Comparison of ENCODE assay signal across 25 cellular contexts in genomic region chr10:11282156-11282555, GRCh38.
A peak's percentile ranks its signal among the peaks of the same experiment; 100 is the strongest.
DNase-seq lines count a peak whose midpoint lies in the region; ATAC-seq and TF ChIP-seq lines count a peak whose summit lies in the region.
"Had no signal": no experiment of that assay in that cellular context is flagged by ENCODE, and none has a peak within 500 bp of the region (broad histone marks: within the 10 kb centered on the region; RNA-seq: fewer than 3 reads in every experiment).

No MANE protein-coding gene starts in this region.

- no peak for DNase-seq in activated CD4-positive, alpha-beta T cell treated with anti-CD3 and anti-CD28 coated beads, Interleukin-2, amount 10 ng/mL, durations not matched to agents 7 days and 5 days
- no peak for DNase-seq in activated CD4-positive, alpha-beta T cell treated with anti-CD3 and anti-CD28 coated beads, Interleukin-2, amount 50 U/mL, for 1 hour
- DNase-seq in CD14-positive monocyte (ENCODE audit: low spot score), result no peak
- no peak for DNase-seq in activated CD8-positive, alpha-beta T cell treated with anti-CD3 and anti-CD28 coated beads, Interleukin-2, amount 10 ng/mL, durations not matched to agents 7 days and 5 days
- no peak for DNase-seq in mucosa of descending colon
- no peak for DNase-seq in GM03348 (ENCODE audit: low spot score)
- DNase-seq: 8988T; activated CD4-positive, alpha-beta T cell treated with anti-CD3 and anti-CD28 coated beads for 4 hours; CD8-positive, alpha-beta memory T cell; effector CD8-positive, alpha-beta T cell; H9; IMR-90; lower lobe of right lung; NCI-H1048; NCI-H1694 treated with DMSO at 0.1 percent for 48 hours; RPMI8226; SK-N-SH; spleen; uterus had no signal

- no peak for ATAC-seq in activated CD8-positive, alpha-beta T cell treated with anti-CD3 and anti-CD28 coated beads, Interleukin-2, amount 10 ng/mL, durations not matched to agents 7 days and 5 days
- ATAC-seq in mucosa of descending colon, result peak; percentile 32
- no peak for ATAC-seq in GM19395 (IDR thresholded peaks at IDR 0.05; ENCODE audit: unreplicated experiment)
- ATAC-seq in GM21717 (IDR thresholded peaks at IDR 0.05; ENCODE audit: unreplicated experiment), result no peak
- ATAC-seq: activated T-helper 17 cell treated with anti-CD3 and anti-CD28 coated beads, Interleukin-2, amount 50 U/mL, for 72 hours had no signal

- peaks cover 4% of the 10 kb centered on the region for H3K4me1 Mint-ChIP-seq in activated CD4-positive, alpha-beta T cell treated with anti-CD3 and anti-CD28 coated beads, Interleukin-2, amount 10 ng/mL, durations not matched to agents 7 days and 5 days
- peaks cover 31% of the 10 kb centered on the region for H3K4me1 Mint-ChIP-seq in CD14-positive monocyte
- H3K4me1 Mint-ChIP-seq in activated CD8-positive, alpha-beta T cell treated with anti-CD3 and anti-CD28 coated beads, Interleukin-2, amount 10 ng/mL, durations not matched to agents 7 days and 5 days (ENCODE audit: low read depth), result peaks cover 7% of the 10 kb centered on the region

- POLR2A ChIA-PET in activated CD4-positive, alpha-beta T cell treated with anti-CD3 and anti-CD28 coated beads, Interleukin-2, amount 10 ng/mL, durations not matched to agents 7 days and 5 days (lab: Charles Lee), result no interaction called here
- POLR2A ChIA-PET in activated CD8-positive, alpha-beta T cell treated with anti-CD3 and anti-CD28 coated beads, Interleukin-2, amount 10 ng/mL, durations not matched to agents 7 days and 5 days (lab: Charles Lee), result no interaction called here

- no peaks in the 10 kb centered on the region for H3K9me3 ChIP-seq in mucosa of descending colon
- H3K9me3 ChIP-seq: breast epithelium, lower lobe of right lung, SK-N-SH, spleen, suprapubic skin, uterus had no signal

- H3K4me3 ChIP-seq in mucosa of descending colon, result no peak overlapping the region
- H3K4me3 ChIP-seq: breast epithelium, lower lobe of right lung, spleen, suprapubic skin, uterus had no signal

- no peak overlapping the region for H3K4me3 Mint-ChIP-seq in activated CD4-positive, alpha-beta T cell treated with anti-CD3 and anti-CD28 coated beads, Interleukin-2, amount 10 ng/mL, durations not matched to agents 7 days and 5 days
- H3K4me3 Mint-ChIP-seq in CD14-positive monocyte, result no peak overlapping the region
- no peak overlapping the region for H3K4me3 Mint-ChIP-seq in activated CD8-positive, alpha-beta T cell treated with anti-CD3 and anti-CD28 coated beads, Interleukin-2, amount 10 ng/mL, durations not matched to agents 7 days and 5 days
- H3K4me3 Mint-ChIP-seq: activated T-helper 17 cell treated with anti-CD3 and anti-CD28 coated beads, Interleukin-2, amount 50 U/mL, for 72 hours; H9 had no signal

- TF ChIP-seq CTCF in CD14-positive monocyte (IDR thresholded peaks at IDR 0.05) (no peak), mucosa of descending colon (IDR thresholded peaks at IDR 0.05) (no peak)

- peak overlapping the region; percentile 25 for H3K27ac Mint-ChIP-seq in activated CD4-positive, alpha-beta T cell treated with anti-CD3 and anti-CD28 coated beads, Interleukin-2, amount 10 ng/mL, durations not matched to agents 7 days and 5 days
- H3K27ac Mint-ChIP-seq in CD14-positive monocyte, result peak overlapping the region in 5 of 7 donors; percentile 12 to 75 (median 32)
- H3K27ac Mint-ChIP-seq in activated CD8-positive, alpha-beta T cell treated with anti-CD3 and anti-CD28 coated beads, Interleukin-2, amount 10 ng/mL, durations not matched to agents 7 days and 5 days, result peak overlapping the region; percentile 43
- H3K27ac Mint-ChIP-seq: activated T-helper 17 cell treated with anti-CD3 and anti-CD28 coated beads, Interleukin-2, amount 50 U/mL, for 72 hours; H9 had no signal

- no peaks in the 10 kb centered on the region for H3K9me3 Mint-ChIP-seq in activated CD4-positive, alpha-beta T cell treated with anti-CD3 and anti-CD28 coated beads, Interleukin-2, amount 10 ng/mL, durations not matched to agents 7 days and 5 days
- no peaks in the 10 kb centered on the region for H3K9me3 Mint-ChIP-seq in CD14-positive monocyte
- no peaks in the 10 kb centered on the region for H3K9me3 Mint-ChIP-seq in activated CD8-positive, alpha-beta T cell treated with anti-CD3 and anti-CD28 coated beads, Interleukin-2, amount 10 ng/mL, durations not matched to agents 7 days and 5 days (ENCODE audit: insufficient read depth)
- H3K9me3 Mint-ChIP-seq: activated T-helper 17 cell treated with anti-CD3 and anti-CD28 coated beads, Interleukin-2, amount 50 U/mL, for 72 hours; CD8-positive, alpha-beta memory T cell; H9 had no signal

- CTCF ChIA-PET in activated CD4-positive, alpha-beta T cell treated with anti-CD3 and anti-CD28 coated beads, Interleukin-2, amount 10 ng/mL, durations not matched to agents 7 days and 5 days (lab: Charles Lee), result no interaction called here
- CTCF ChIA-PET in activated CD8-positive, alpha-beta T cell treated with anti-CD3 and anti-CD28 coated beads, Interleukin-2, amount 10 ng/mL, durations not matched to agents 7 days and 5 days (lab: Charles Lee), result interaction anchor here (1.9 kb wide), 1 partner anchor 12 kb away, joined by 7 read pairs; no protein-coding TSS in a partner anchor

- H3K36me3 ChIP-seq in mucosa of descending colon (ENCODE audit: low read depth), result no peaks in the 10 kb centered on the region
- H3K36me3 ChIP-seq: breast epithelium, uterus had no signal

- intact Hi-C loops in CD14-positive monocyte (cut with micrococcal nuclease), result no loop called here
- intact Hi-C loops in mucosa of descending colon (cut with DNase I, micrococcal nuclease), result no loop called here

- H3K4me1 ChIP-seq in mucosa of descending colon (ENCODE audit: low read depth), result no peaks in the 10 kb centered on the region
- H3K4me1 ChIP-seq: breast epithelium, parathyroid adenoma, suprapubic skin, uterus had no signal

- no peaks in the 10 kb centered on the region for H3K27me3 Mint-ChIP-seq in activated CD4-positive, alpha-beta T cell treated with anti-CD3 and anti-CD28 coated beads, Interleukin-2, amount 10 ng/mL, durations not matched to agents 7 days and 5 days
- no peaks in the 10 kb centered on the region for H3K27me3 Mint-ChIP-seq in CD14-positive monocyte (ENCODE audit: low read depth in 3 of 3)
- H3K27me3 Mint-ChIP-seq in activated CD8-positive, alpha-beta T cell treated with anti-CD3 and anti-CD28 coated beads, Interleukin-2, amount 10 ng/mL, durations not matched to agents 7 days and 5 days (ENCODE audit: low read depth), result no peaks in the 10 kb centered on the region
- H3K27me3 Mint-ChIP-seq: activated T-helper 17 cell treated with anti-CD3 and anti-CD28 coated beads, Interleukin-2, amount 50 U/mL, for 72 hours had no signal

- H3K36me3 Mint-ChIP-seq in activated CD4-positive, alpha-beta T cell treated with anti-CD3 and anti-CD28 coated beads, Interleukin-2, amount 10 ng/mL, durations not matched to agents 7 days and 5 days (ENCODE audit: low read depth), result peaks cover 54% of the 10 kb centered on the region
- peaks cover 51 to 53% of the 10 kb centered on the region in 2 donors for H3K36me3 Mint-ChIP-seq in CD14-positive monocyte
- peaks cover 38% of the 10 kb centered on the region for H3K36me3 Mint-ChIP-seq in activated CD8-positive, alpha-beta T cell treated with anti-CD3 and anti-CD28 coated beads, Interleukin-2, amount 10 ng/mL, durations not matched to agents 7 days and 5 days (ENCODE audit: low read depth)
